Comparison of ENCODE assay signal across 2 cellular contexts in genomic region chr14:91046488-91047072, GRCh38.
A peak's percentile ranks its signal among the peaks of the same experiment; 100 is the strongest.
TF ChIP-seq lines count a peak whose summit lies in the region.

No MANE protein-coding gene starts in this region.

TF ChIP-seq in HEK293, 187 proteins besides CTCF, POLR2A, EP300 and RAD21:
- no peak for TF ChIP-seq SP7 (tag by site-specific recombination; IDR thresholded peaks at IDR 0.05)
- TF ChIP-seq, protein P1, sequence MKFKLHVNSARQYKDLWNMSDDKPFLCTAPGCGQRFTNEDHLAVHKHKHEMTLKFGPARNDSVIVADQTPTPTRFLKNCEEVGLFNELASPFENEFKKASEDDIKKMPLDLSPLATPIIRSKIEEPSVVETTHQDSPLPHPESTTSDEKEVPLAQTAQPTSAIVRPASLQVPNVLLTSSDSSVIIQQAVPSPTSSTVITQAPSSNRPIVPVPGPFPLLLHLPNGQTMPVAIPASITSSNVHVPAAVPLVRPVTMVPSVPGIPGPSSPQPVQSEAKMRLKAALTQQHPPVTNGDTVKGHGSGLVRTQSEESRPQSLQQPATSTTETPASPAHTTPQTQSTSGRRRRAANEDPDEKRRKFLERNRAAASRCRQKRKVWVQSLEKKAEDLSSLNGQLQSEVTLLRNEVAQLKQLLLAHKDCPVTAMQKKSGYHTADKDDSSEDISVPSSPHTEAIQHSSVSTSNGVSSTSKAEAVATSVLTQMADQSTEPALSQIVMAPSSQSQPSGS (tag by site-specific recombination; IDR thresholded peaks at IDR 0.05; ENCODE audit: low read depth) = peak; percentile 16; the same call in 1 of the 2 replicates

TF ChIP-seq in GM12878, 131 proteins besides CTCF, POLR2A, EP300 and RAD21:
- TF ChIP-seq ATF7 (IDR thresholded peaks at IDR 0.05; ENCODE audit: low read depth) (no peak), CEBPZ (IDR thresholded peaks at IDR 0.05; ENCODE audit: low read depth, low read length) (no peak), SUPT20H (IDR thresholded peaks at IDR 0.05; ENCODE audit: borderline replicate concordance, control insufficient read depth, low read depth, low read length) (no peak), KLF5 (IDR thresholded peaks at IDR 0.05; ENCODE audit: partially characterized antibody) (no peak), RBBP5 (conservative IDR thresholded peaks at IDR 0.05) (no peak), EED (IDR thresholded peaks at IDR 0.05; ENCODE audit: low read depth) (no peak), WRNIP1 (IDR thresholded peaks at IDR 0.05; ENCODE audit: borderline replicate concordance, low read depth, low read length) (no peak), POU2F2 (IDR thresholded peaks at IDR 0.05; ENCODE audit: borderline replicate concordance, low read depth, low read length) (no peak)
